16 cellular contexts compared by ENCODE assay signal in genomic region chr1:41587791-41588190, GRCh38.
DNase-seq lines count a peak whose midpoint lies in the region; TF ChIP-seq lines count a peak whose summit lies in the region.
"Had no signal": no experiment of that assay in that cellular context is flagged by ENCODE, and none has a peak within 500 bp of the region (broad histone marks: within the 10 kb centered on the region; RNA-seq: fewer than 3 reads in every experiment).

No MANE protein-coding gene starts in this region.

- no peak for TF ChIP-seq CTCF in osteocyte (IDR thresholded peaks at IDR 0.05)
- TF ChIP-seq CTCF in GM13977 (IDR thresholded peaks at IDR 0.05; ENCODE audit: extremely low read depth, insufficient read depth, missing control alignments) = no peak

- no peak for DNase-seq in activated CD4-positive, alpha-beta T cell treated with anti-CD3 and anti-CD28 coated beads, Interleukin-2, amount 10 ng/mL, durations not matched to agents 7 days and 5 days
- DNase-seq in activated CD4-positive, alpha-beta T cell treated with anti-CD3 and anti-CD28 coated beads for 4 hours = no peak
- peak; percentile 25 for DNase-seq in activated T-cell treated with anti-CD3 and anti-CD28 coated beads, Interleukin-2, amount 50 U/mL, for 24 hours
- no peak for DNase-seq in activated T-cell treated with anti-CD3 and anti-CD28 coated beads for 4 hours
- DNase-seq in osteocyte (ENCODE audit: extremely low spot score, unreplicated experiment) = peak; percentile 67
- DNase-seq in GM13977 (ENCODE audit: low spot score) = no peak
- no peak for DNase-seq in NCI-H2107 (lab: John Stamatoyannopoulos, UW)
- DNase-seq: Caco-2; CD4-positive, CD25-positive, alpha-beta regulatory T cell; CD8-positive, alpha-beta T cell; DMS153; EL; GDM1; H9 had no signal

- CTCF ChIA-PET in activated CD4-positive, alpha-beta T cell treated with anti-CD3 and anti-CD28 coated beads, Interleukin-2, amount 10 ng/mL, durations not matched to agents 7 days and 5 days (lab: Charles Lee) = interaction anchor here (0.6 kb wide), 1 partner anchor 203 kb away, joined by 3 read pairs; no protein-coding TSS in a partner anchor

- in situ Hi-C loops in GM13977 (cut with MboI; ENCODE audit: low pct_unique_long_range_greater_than_20kb, low sequenced_read_pairs, unreplicated experiment) = no loop called here

- peaks cover 9% of the 10 kb centered on the region for H3K36me3 Mint-ChIP-seq in activated CD4-positive, alpha-beta T cell treated with anti-CD3 and anti-CD28 coated beads, Interleukin-2, amount 10 ng/mL, durations not matched to agents 7 days and 5 days (ENCODE audit: low read depth)
- H3K36me3 Mint-ChIP-seq in activated T-cell treated with anti-CD3 and anti-CD28 coated beads, Interleukin-2, amount 50 U/mL, for 24 hours (ENCODE audit: low read depth) = peaks cover 99% of the 10 kb centered on the region
- no peaks in the 10 kb centered on the region for H3K36me3 Mint-ChIP-seq in osteocyte (ENCODE audit: unreplicated experiment)
- H3K36me3 Mint-ChIP-seq: CD8-positive, alpha-beta T cell had no signal

- no peak overlapping the region for H3K4me3 Mint-ChIP-seq in activated CD4-positive, alpha-beta T cell treated with anti-CD3 and anti-CD28 coated beads, Interleukin-2, amount 10 ng/mL, durations not matched to agents 7 days and 5 days
- no peak overlapping the region for H3K4me3 Mint-ChIP-seq in activated T-cell treated with anti-CD3 and anti-CD28 coated beads, Interleukin-2, amount 50 U/mL, for 24 hours
- H3K4me3 Mint-ChIP-seq in osteocyte (ENCODE audit: unreplicated experiment) = no peak overlapping the region
- H3K4me3 Mint-ChIP-seq: B cell; CD4-positive, CD25-positive, alpha-beta regulatory T cell; CD8-positive, alpha-beta T cell; GM23338; H9 had no signal

- POLR2A ChIA-PET in activated CD4-positive, alpha-beta T cell treated with anti-CD3 and anti-CD28 coated beads, Interleukin-2, amount 10 ng/mL, durations not matched to agents 7 days and 5 days (lab: Charles Lee) = no interaction called here

- peak overlapping the region; percentile 54 for H3K27ac Mint-ChIP-seq in activated CD4-positive, alpha-beta T cell treated with anti-CD3 and anti-CD28 coated beads, Interleukin-2, amount 10 ng/mL, durations not matched to agents 7 days and 5 days
- H3K27ac Mint-ChIP-seq in activated T-cell treated with anti-CD3 and anti-CD28 coated beads, Interleukin-2, amount 50 U/mL, for 24 hours = peak overlapping the region; percentile 18
- H3K27ac Mint-ChIP-seq in osteocyte (ENCODE audit: unreplicated experiment) = no peak overlapping the region
- H3K27ac Mint-ChIP-seq: B cell; CD8-positive, alpha-beta T cell; GM23338; H9 had no signal

- H3K9me3 Mint-ChIP-seq in activated CD4-positive, alpha-beta T cell treated with anti-CD3 and anti-CD28 coated beads, Interleukin-2, amount 10 ng/mL, durations not matched to agents 7 days and 5 days = peaks cover 2% of the 10 kb centered on the region
- no peaks in the 10 kb centered on the region for H3K9me3 Mint-ChIP-seq in activated T-cell treated with anti-CD3 and anti-CD28 coated beads, Interleukin-2, amount 50 U/mL, for 24 hours
- H3K9me3 Mint-ChIP-seq in osteocyte (ENCODE audit: unreplicated experiment) = peaks cover 5% of the 10 kb centered on the region
- H3K9me3 Mint-ChIP-seq: CD8-positive, alpha-beta T cell; GM23338; H9 had no signal

- no peaks in the 10 kb centered on the region for H3K27me3 Mint-ChIP-seq in activated CD4-positive, alpha-beta T cell treated with anti-CD3 and anti-CD28 coated beads, Interleukin-2, amount 10 ng/mL, durations not matched to agents 7 days and 5 days
- no peaks in the 10 kb centered on the region for H3K27me3 Mint-ChIP-seq in activated T-cell treated with anti-CD3 and anti-CD28 coated beads, Interleukin-2, amount 50 U/mL, for 24 hours
- H3K27me3 Mint-ChIP-seq in osteocyte (ENCODE audit: unreplicated experiment) = no peaks in the 10 kb centered on the region
- H3K27me3 Mint-ChIP-seq: B cell; CD4-positive, CD25-positive, alpha-beta regulatory T cell had no signal

- no peaks in the 10 kb centered on the region for H3K4me1 Mint-ChIP-seq in activated CD4-positive, alpha-beta T cell treated with anti-CD3 and anti-CD28 coated beads, Interleukin-2, amount 10 ng/mL, durations not matched to agents 7 days and 5 days
- H3K4me1 Mint-ChIP-seq in activated T-cell treated with anti-CD3 and anti-CD28 coated beads, Interleukin-2, amount 50 U/mL, for 24 hours (ENCODE audit: low read depth) = peaks cover 2% of the 10 kb centered on the region
- no peaks in the 10 kb centered on the region for H3K4me1 Mint-ChIP-seq in osteocyte (ENCODE audit: unreplicated experiment)
- H3K4me1 Mint-ChIP-seq: B cell, GM23338 had no signal

Comparison
In these comparisons a context has a peak if more than half of its experiments do, and no peak if none do; other contexts are left out.
1. DNase-seq: peak in activated T-cell treated with anti-CD3 and anti-CD28 coated beads, Interleukin-2, amount 50 U/mL, for 24 hours (single experiment) and osteocyte (single experiment); none in activated CD4-positive, alpha-beta T cell treated with anti-CD3 and anti-CD28 coated beads, Interleukin-2, amount 10 ng/mL, durations not matched to agents 7 days and 5 days (single experiment), activated CD4-positive, alpha-beta T cell treated with anti-CD3 and anti-CD28 coated beads for 4 hours (0 of 2), activated T-cell treated with anti-CD3 and anti-CD28 coated beads for 4 hours (single experiment), GM13977 (single experiment) and NCI-H2107 (single experiment).